15 cellular contexts compared by ENCODE assay signal in the genomic region with DNA sequence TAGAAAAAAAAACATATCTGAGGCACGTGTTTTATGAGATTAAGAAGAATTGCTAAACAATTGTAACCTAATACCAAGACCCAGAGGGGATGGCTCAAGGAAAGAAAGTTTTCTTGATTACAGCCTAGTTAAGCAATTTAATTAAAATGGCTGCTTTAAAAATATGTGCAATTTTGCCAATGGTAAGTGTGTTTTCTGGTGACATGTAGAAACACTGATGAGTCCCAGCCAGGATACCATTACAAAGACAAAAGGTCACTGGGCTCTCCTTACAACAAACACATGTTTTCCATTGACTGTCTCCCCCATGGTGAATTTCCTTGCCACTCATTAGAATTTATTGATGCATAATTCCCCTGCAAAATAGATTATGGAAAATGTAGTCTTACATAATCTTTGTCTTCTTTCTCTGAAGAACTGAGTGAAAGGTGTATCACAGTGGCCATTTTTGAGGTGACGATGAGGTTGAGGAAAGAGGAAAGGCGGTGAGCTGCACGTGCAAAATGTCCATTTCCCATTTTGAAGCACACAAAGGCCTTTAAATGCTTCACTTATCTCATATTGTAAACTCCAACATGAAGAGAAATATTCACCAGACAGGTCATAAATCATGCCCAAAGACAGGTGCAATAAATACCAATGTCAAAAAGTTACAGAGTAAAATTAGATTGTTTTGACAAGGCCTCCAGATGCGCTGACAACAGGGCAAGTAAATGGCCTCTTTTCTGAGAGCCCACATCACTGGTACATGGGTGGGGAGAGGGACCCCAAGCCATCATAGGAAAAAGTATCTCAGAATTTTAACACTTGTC.
A peak's percentile ranks its signal among the peaks of the same experiment; 100 is the strongest.
DNase-seq lines count a peak whose midpoint lies in the region; ATAC-seq lines count a peak whose summit lies in the region.
"Had no signal": no experiment of that assay in that cellular context is flagged by ENCODE, and none has a peak within 500 bp of the region (broad histone marks: within the 10 kb centered on the region; RNA-seq: fewer than 3 reads in every experiment).

No MANE protein-coding gene starts in this region.

- ATAC-seq in HG03045 (IDR thresholded peaks at IDR 0.05; ENCODE audit: unreplicated experiment) = no peak
- ATAC-seq: HepG2 had no signal

- DNase-seq in NCI-H2171 treated with DMSO at 0.1 percent for 48 hours (lab: John Stamatoyannopoulos, UW) (peak; percentile 5), NCI-H2171 (lab: John Stamatoyannopoulos, UW) (no peak), fibroblast of gingiva (ENCODE audit: low read depth) (peak; percentile 89), myocyte (ENCODE audit: low read depth) (peak; percentile 64), Kasumi-1 (lab: John Stamatoyannopoulos, UW) (no peak)
- DNase-seq in activated CD8-positive, alpha-beta memory T cell treated with anti-CD3 and anti-CD28 coated beads for 24 hours = no peak
- no peak for DNase-seq in activated CD4-positive, alpha-beta T cell treated with anti-CD3 and anti-CD28 coated beads, Interleukin-2, amount 50 U/mL, for 1 hour
- DNase-seq: CD4-positive, alpha-beta memory T cell; DMS153; DND-41; GDM1; GOT3; H9 had no signal

Comparison
In these comparisons a context has a peak if more than half of its experiments do, and no peak if none do; other contexts are left out.
1. DNase-seq: peak in NCI-H2171 treated with DMSO at 0.1 percent for 48 hours (single experiment), fibroblast of gingiva (single experiment) and myocyte (single experiment); none in NCI-H2171 (single experiment), activated CD8-positive, alpha-beta memory T cell treated with anti-CD3 and anti-CD28 coated beads for 24 hours (single experiment), Kasumi-1 (0 of 2) and activated CD4-positive, alpha-beta T cell treated with anti-CD3 and anti-CD28 coated beads, Interleukin-2, amount 50 U/mL, for 1 hour (single experiment).